In the genomic region with DNA sequence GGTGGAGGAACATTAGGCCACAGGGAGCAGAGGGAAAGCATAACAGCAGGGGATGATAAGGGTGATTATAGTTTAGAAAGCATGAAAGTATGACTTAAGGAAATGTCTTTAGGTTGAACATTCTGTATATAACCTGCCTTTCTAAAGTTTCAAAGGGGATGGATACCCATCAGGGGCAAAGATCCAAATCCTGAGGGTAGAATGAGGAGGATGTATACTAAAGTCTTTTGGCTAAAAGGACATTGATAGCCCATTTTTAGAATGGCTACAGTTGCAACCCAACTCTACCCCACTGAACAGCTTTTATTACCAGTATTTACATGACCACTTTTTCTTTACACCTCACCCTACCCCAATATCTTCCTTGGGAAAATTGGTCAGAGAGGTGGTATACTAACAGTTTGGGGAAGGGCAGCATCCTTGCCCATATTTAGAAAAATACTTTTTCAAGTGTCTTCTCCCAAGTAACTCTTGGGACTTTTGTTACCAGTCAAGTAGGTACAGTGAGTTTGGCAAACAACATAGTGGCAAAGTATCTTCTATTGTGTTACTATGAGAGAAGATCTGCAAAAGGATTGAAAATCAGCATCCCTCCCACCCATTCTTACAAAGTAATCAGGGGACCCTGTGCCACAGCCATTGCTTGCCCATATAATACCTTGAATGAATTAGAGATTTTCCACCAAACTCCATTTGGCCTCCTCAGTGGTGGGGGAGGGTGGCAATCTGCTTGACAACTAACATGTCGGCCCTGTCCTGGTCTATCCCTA, we compare ENCODE assay signal across 1 cellular context.
TF ChIP-seq lines count a peak whose summit lies in the region.

No MANE protein-coding gene starts in this region.

TF ChIP-seq in A549, 52 proteins besides CTCF, POLR2A, EP300 and RAD21:
- TF ChIP-seq POLR2AphosphoS2 (conservative IDR thresholded peaks at IDR 0.05; ENCODE audit: low read length) (peak; percentile 83; the same call in 1 of the 2 replicates), ZNF302 (CRISPR knock-in tag; IDR thresholded peaks at IDR 0.05) (no peak), BCL3 (IDR thresholded peaks at IDR 0.05) (0 out of 3 replicates have a peak, but pooled peaks have one; percentile 10), HOXA7 (CRISPR knock-in tag; IDR thresholded peaks at IDR 0.05) (peak; percentile 48; the same call in 1 of the 2 replicates)
